ENCODE assay signal across 9 cellular contexts in genomic region chr4:102828497-102828808, GRCh38. TPM values are rescaled to one million over a fixed set of nuclear protein-coding genes. Genes with fewer than 3 reads are reported as not detected.
DNase-seq lines count a peak whose midpoint lies in the region; ATAC-seq and TF ChIP-seq lines count a peak whose summit lies in the region.
"Had no signal": no experiment of that assay in that cellular context is flagged by ENCODE, and none has a peak within 500 bp of the region (broad histone marks: within the 10 kb centered on the region; RNA-seq: fewer than 3 reads in every experiment).

No MANE protein-coding gene starts in this region.

- H3K36me3 ChIP-seq in GM23338 (ENCODE audit: insufficient read depth) (no peaks in the 10 kb centered on the region; the same call in 1 of the 2 replicates), hepatocyte (replicated peaks; ENCODE audit: insufficient read depth, low read depth) (no peaks in the 10 kb centered on the region), smooth muscle cell (ENCODE audit: low read depth) (no peaks in the 10 kb centered on the region)

- H3K4me3 ChIP-seq in GM23338: peak overlapping the region; percentile 84
- H3K4me3 ChIP-seq in hepatocyte: peak overlapping the region; percentile 33
- peak overlapping the region; percentile 85 for H3K4me3 ChIP-seq in smooth muscle cell

- H2AFZ ChIP-seq in GM23338: no peak overlapping the region
- peak overlapping the region; percentile 32 for H2AFZ ChIP-seq in hepatocyte
- H2AFZ ChIP-seq in smooth muscle cell (ENCODE audit: low read depth): peak overlapping the region; percentile 24

- peak overlapping the region; percentile 72 for H3K4me2 ChIP-seq in GM23338
- H3K4me2 ChIP-seq in hepatocyte: peak overlapping the region; percentile 75
- peak overlapping the region; percentile 88 for H3K4me2 ChIP-seq in smooth muscle cell

- TF ChIP-seq CTCF in GM23338 (conservative IDR thresholded peaks at IDR 0.05; ENCODE audit: low read depth in 2 of 2) (no peak), VCaP (conservative IDR thresholded peaks at IDR 0.05) (no peak), hepatocyte (IDR thresholded peaks at IDR 0.05; ENCODE audit: poor library complexity) (no peak), smooth muscle cell (IDR thresholded peaks at IDR 0.05; ENCODE audit: borderline replicate concordance, insufficient read depth, poor library complexity, severe bottlenecking) (no peak)

- H3K4me1 Mint-ChIP-seq in GM23338: peaks cover 35% of the 10 kb centered on the region

- no peaks in the 10 kb centered on the region for H3K27me3 ChIP-seq in GM23338 (ENCODE audit: insufficient read depth)
- H3K27me3 ChIP-seq in hepatocyte: no peaks in the 10 kb centered on the region
- no peaks in the 10 kb centered on the region for H3K27me3 ChIP-seq in smooth muscle cell (ENCODE audit: low read depth)

- peaks cover 56% of the 10 kb centered on the region for H3K79me2 ChIP-seq in GM23338 (replicated peaks; ENCODE audit: insufficient read depth)
- peaks cover 60% of the 10 kb centered on the region for H3K79me2 ChIP-seq in hepatocyte
- peaks cover 64% of the 10 kb centered on the region for H3K79me2 ChIP-seq in smooth muscle cell (ENCODE audit: low read depth)

- peaks cover 15% of the 10 kb centered on the region for H4K20me1 ChIP-seq in GM23338 (replicated peaks; ENCODE audit: insufficient read depth)
- H4K20me1 ChIP-seq in hepatocyte (ENCODE audit: insufficient read depth, poor library complexity, severe bottlenecking): peaks cover 30% of the 10 kb centered on the region
- H4K20me1 ChIP-seq in smooth muscle cell (ENCODE audit: low read depth): peaks cover 33% of the 10 kb centered on the region

- H3K4me1 ChIP-seq in GM23338 (ENCODE audit: insufficient read depth) (peaks cover 56% of the 10 kb centered on the region), hepatocyte (ENCODE audit: insufficient read depth) (peaks cover 13% of the 10 kb centered on the region), smooth muscle cell (ENCODE audit: low read depth) (peaks cover 20% of the 10 kb centered on the region)

- ATAC-seq in GM23338 (peak; percentile 36; the same call in 2 of the 3 replicates), HG03045 (IDR thresholded peaks at IDR 0.05; ENCODE audit: unreplicated experiment) (no peak)
- no peak for ATAC-seq in stimulated activated naive CD8-positive, alpha-beta T cell treated with anti-CD3 and anti-CD28 coated beads, Interleukin-15, Interleukin-2, amounts not matched to agents 100 U/mL and 50 U/mL, for 24 hours

- H3K27ac Mint-ChIP-seq in GM23338: no peak overlapping the region
- H3K27ac Mint-ChIP-seq: activated CD8-positive, alpha-beta memory T cell treated with anti-CD3 and anti-CD28 coated beads, Interleukin-2, amount 10 ng/mL, durations not matched to agents 7 days and 5 days had no signal

- WGBS in hepatocyte (ENCODE audit: low lambda C conversion rate, missing lambda C conversion rate): 2% methylated on average over 4 of the region's 4 CpGs
- 0% methylated on average over 4 of the region's 4 CpGs for WGBS in smooth muscle cell (ENCODE audit: low lambda C conversion rate)

- H3K36me3 Mint-ChIP-seq in GM23338 (ENCODE audit: low read depth): peaks cover 5% of the 10 kb centered on the region; the same call in 2 of the 3 replicates

- H3K9me3 ChIP-seq in hepatocyte (ENCODE audit: low read depth) (no peaks in the 10 kb centered on the region), smooth muscle cell (replicated peaks; ENCODE audit: low read depth) (no peaks in the 10 kb centered on the region)

- H3K9ac ChIP-seq in smooth muscle cell (ENCODE audit: low read depth): peak overlapping the region; percentile 93

- no peak for DNase-seq in GM23338 (ENCODE audit: low spot score)
- DNase-seq in hepatocyte (ENCODE audit: low spot score): no peak
- DNase-seq in smooth muscle cell (lab: John Stamatoyannopoulos, UW; ENCODE audit: unreplicated experiment): no peak
- no peak for DNase-seq in stimulated activated naive CD4-positive, alpha-beta T cell (lab: John Stamatoyannopoulos, UW)
- no peak for DNase-seq in activated CD8-positive, alpha-beta memory T cell treated with anti-CD3 and anti-CD28 coated beads, Interleukin-2, amount 50 U/mL, for 4 hours
- DNase-seq in stimulated activated naive CD8-positive, alpha-beta T cell treated with anti-CD3 and anti-CD28 coated beads, Interleukin-15, Interleukin-2, amounts not matched to agents 100 U/mL and 50 U/mL, for 24 hours: no peak

- H3K9me2 ChIP-seq in GM23338 (ENCODE audit: insufficient read depth) (no peaks in the 10 kb centered on the region), hepatocyte (replicated peaks; ENCODE audit: insufficient read depth) (no peaks in the 10 kb centered on the region)

- no peak overlapping the region for H3K4me3 Mint-ChIP-seq in GM23338

- H3K9me3 Mint-ChIP-seq in GM23338: no peaks in the 10 kb centered on the region

- H3K27ac ChIP-seq in GM23338 (ENCODE audit: low read depth): peak overlapping the region; percentile 97
- H3K27ac ChIP-seq in VCaP: peak overlapping the region; percentile 100
- peak overlapping the region; percentile 95 for H3K27ac ChIP-seq in hepatocyte
- peak overlapping the region; percentile 98 for H3K27ac ChIP-seq in smooth muscle cell (ENCODE audit: low read depth)

- peaks cover 13% of the 10 kb centered on the region for H3K27me3 Mint-ChIP-seq in GM23338 (ENCODE audit: insufficient read depth, low read depth, poor library complexity)
- H3K27me3 Mint-ChIP-seq: activated CD8-positive, alpha-beta memory T cell treated with anti-CD3 and anti-CD28 coated beads, Interleukin-2, amount 10 ng/mL, durations not matched to agents 7 days and 5 days had no signal

- H3F3A ChIP-seq in GM23338 (replicated peaks; ENCODE audit: low read depth): peaks cover 4% of the 10 kb centered on the region; the same call in 1 of the 2 replicates
- H3F3A ChIP-seq in smooth muscle cell (ENCODE audit: low read depth): peaks cover 26% of the 10 kb centered on the region

TF ChIP-seq in GM23338, 12 proteins besides CTCF, POLR2A, EP300 and RAD21:
- no peak for TF ChIP-seq CREB1 (CRISPR knock-in tag; IDR thresholded peaks at IDR 0.05; ENCODE audit: low read depth)
TF ChIP-seq in GM23338: peak in this region for 0.

RNA-seq across cellular contexts. Expression of gene UBE2D3, which starts 1.1 kb away (rescaled TPM):
- total RNA-seq in GM23338 (2014; rRNA removed; shearing (Covaris generic)): 470 and 498 TPM in 2 replicates
- polyA plus RNA-seq in GM23338 (2016; fragmentation: Nextera tagmentation; extraction: Ambion mirVana) (223 and 250 TPM in 2 replicates), hepatocyte (272 and 277 TPM in 2 replicates), smooth muscle cell (305 and 322 TPM in 2 replicates)
- total RNA-seq in hepatocyte (418 and 434 TPM in 2 replicates), smooth muscle cell (680 and 703 TPM in 2 replicates)

RNA-seq across cellular contexts. Expression of gene CISD2, which starts 40.3 kb away (rescaled TPM):
- 34.1 and 39.0 TPM in 2 replicates for total RNA-seq in GM23338 (2014; rRNA removed; shearing (Covaris generic))
- polyA plus RNA-seq in GM23338 (2016; fragmentation: Nextera tagmentation; extraction: Ambion mirVana): 96.6 and 102 TPM in 2 replicates
- total RNA-seq in hepatocyte: 54.6 and 58.4 TPM in 2 replicates
- 70.6 and 76.7 TPM in 2 replicates for polyA plus RNA-seq in hepatocyte
- total RNA-seq in smooth muscle cell: 38.5 and 57.6 TPM in 2 replicates
- polyA plus RNA-seq in smooth muscle cell: 65.7 and 69.3 TPM in 2 replicates

Comparison
In these comparisons a context has a peak if more than half of its experiments do, and no peak if none do; other contexts are left out.
1. H3K4me3 ChIP-seq: peak in every context shown above with its lines; median percentile 85 in smooth muscle cell; 84 in GM23338; 33 in hepatocyte.